In genomic region chr14:22887260-22887989, GRCh38 we compare ENCODE assay signal across 6 cellular contexts. TPM values are rescaled to one million over a fixed set of nuclear protein-coding genes. Genes with fewer than 3 reads are reported as not detected.
DNase-seq lines count a peak whose midpoint lies in the region.

No MANE protein-coding gene starts in this region.

- no peaks in the 10 kb centered on the region for H3K9me3 Mint-ChIP-seq in activated naive CD8-positive, alpha-beta T cell treated with anti-CD3 and anti-CD28 coated beads for 36 hours

- peaks cover 37% of the 10 kb centered on the region for H3K4me1 Mint-ChIP-seq in activated naive CD8-positive, alpha-beta T cell treated with anti-CD3 and anti-CD28 coated beads for 36 hours

- peak overlapping the region; percentile 80 for H3K27ac Mint-ChIP-seq in activated naive CD8-positive, alpha-beta T cell treated with anti-CD3 and anti-CD28 coated beads for 36 hours

- H3K36me3 Mint-ChIP-seq in activated naive CD8-positive, alpha-beta T cell treated with anti-CD3 and anti-CD28 coated beads for 36 hours = no peaks in the 10 kb centered on the region

- peak overlapping the region; percentile 80 for H3K4me3 Mint-ChIP-seq in activated naive CD8-positive, alpha-beta T cell treated with anti-CD3 and anti-CD28 coated beads for 36 hours

- no peaks in the 10 kb centered on the region for H3K27me3 Mint-ChIP-seq in activated naive CD8-positive, alpha-beta T cell treated with anti-CD3 and anti-CD28 coated beads for 36 hours

- peak; percentile 67 for DNase-seq in COLO668 (lab: John Stamatoyannopoulos, UW; ENCODE audit: unreplicated experiment)
- DNase-seq in H4 (ENCODE audit: low spot score) = peak; percentile 89
- peak; percentile 44 for DNase-seq in NCI-H2107 (lab: John Stamatoyannopoulos, UW)
- DNase-seq in activated naive CD8-positive, alpha-beta T cell treated with anti-CD3 and anti-CD28 coated beads for 36 hours = peak; percentile 18
- peak; percentile 99 for DNase-seq in left kidney (ENCODE audit: low read depth, low spot score)
- DNase-seq in AML-193 (lab: John Stamatoyannopoulos, UW) = no peak

RNA-seq across cellular contexts. Expression of gene REM2, which starts 4.4 kb away (rescaled TPM):
- total RNA-seq in H4 (2014; rRNA removed; shearing (Covaris generic)) = 0.27 TPM in 1 of 2 replicates, not detected in the other
- total RNA-seq in activated naive CD8-positive, alpha-beta T cell treated with anti-CD3 and anti-CD28 coated beads for 36 hours = under 1 TPM; 0.14 to 0.19 TPM

RNA-seq across cellular contexts. Expression of gene LRP10, which starts 15.9 kb away (rescaled TPM):
- total RNA-seq in H4 (2014; rRNA removed; shearing (Covaris generic)) = 35.8 and 48.4 TPM in 2 replicates
- 10 to 100 TPM; 17.6 to 18.7 TPM for total RNA-seq in activated naive CD8-positive, alpha-beta T cell treated with anti-CD3 and anti-CD28 coated beads for 36 hours

RNA-seq across cellular contexts. Expression of gene RBM23, which starts 31.5 kb away (rescaled TPM):
- total RNA-seq in H4 (2014; rRNA removed; shearing (Covaris generic)) = 98.4 and 119 TPM in 2 replicates
- total RNA-seq in activated naive CD8-positive, alpha-beta T cell treated with anti-CD3 and anti-CD28 coated beads for 36 hours = 10 to 100 TPM; 66.2 to 67.2 TPM

RNA-seq across cellular contexts. Expression of gene PRMT5, which starts 41.8 kb away (rescaled TPM):
- 60.1 and 76.9 TPM in 2 replicates for total RNA-seq in H4 (2014; rRNA removed; shearing (Covaris generic))
- total RNA-seq in activated naive CD8-positive, alpha-beta T cell treated with anti-CD3 and anti-CD28 coated beads for 36 hours = 100 to 1,000 TPM; 169 to 190 TPM

RNA-seq across cellular contexts. Expression of gene MMP14, which starts 51.0 kb away (rescaled TPM):
- 268 and 298 TPM in 2 replicates for total RNA-seq in H4 (2014; rRNA removed; shearing (Covaris generic))
- total RNA-seq in activated naive CD8-positive, alpha-beta T cell treated with anti-CD3 and anti-CD28 coated beads for 36 hours = 1 to 10 TPM; 1.1 to 1.8 TPM

Comparison
In these comparisons a context has a peak if more than half of its experiments do, and no peak if none do; other contexts are left out.
1. DNase-seq: peak in COLO668 (single experiment), H4 (single experiment), NCI-H2107 (single experiment), activated naive CD8-positive, alpha-beta T cell treated with anti-CD3 and anti-CD28 coated beads for 36 hours (single experiment) and left kidney (single experiment); none in AML-193 (0 of 2).